8 cellular contexts compared by ENCODE assay signal in the genomic region with DNA sequence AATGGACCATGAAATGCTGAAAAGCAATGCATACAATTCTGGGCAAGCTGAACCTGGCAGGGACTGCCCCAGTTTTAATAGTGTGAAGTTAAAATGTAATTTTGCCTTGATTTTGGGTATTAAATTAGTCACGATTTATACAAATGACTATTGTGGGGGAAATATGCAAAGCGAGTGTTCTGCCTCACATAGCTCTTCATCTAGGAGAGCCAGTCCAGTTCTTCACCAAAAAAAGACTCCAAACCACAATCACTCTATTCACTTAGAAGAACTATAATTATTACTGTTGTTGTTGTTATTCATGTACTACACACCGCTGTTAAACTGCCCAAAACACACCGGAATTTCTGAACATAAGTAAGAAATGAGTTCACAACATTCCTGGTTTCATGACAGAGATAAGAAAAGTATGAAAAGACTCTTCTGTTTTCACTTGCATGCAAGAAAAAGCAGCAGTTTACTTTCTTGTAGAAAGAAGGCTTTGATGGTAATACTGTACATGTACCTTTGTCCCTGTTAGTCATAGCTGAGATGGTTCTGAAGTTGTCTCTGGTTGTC.
DNase-seq lines count a peak whose midpoint lies in the region; ATAC-seq, FAIRE-seq and TF ChIP-seq lines count a peak whose summit lies in the region.

No MANE protein-coding gene starts in this region.

- intact Hi-C loops in cardiac septum (cut with DNase I), result loop anchor here (10.0 kb wide), 1 partner anchor 136 kb away; no protein-coding TSS in a partner anchor

- no peak for TF ChIP-seq POLR2A in GM12891 (IDR thresholded peaks at IDR 0.05; ENCODE audit: low read depth, low read length)

- DNase-seq in GM12891 (ENCODE audit: insufficient read length, low spot score), result no peak
- DNase-seq in astrocyte of the hippocampus (ENCODE audit: low read depth, low spot score), result peak; percentile 80
- DNase-seq in H7, result no peak
- DNase-seq in cardiac septum (ENCODE audit: low spot score), result no peak
- DNase-seq in medulla oblongata (ENCODE audit: extremely low spot score), result no peak
- no peak for DNase-seq in frontal cortex (ENCODE audit: low spot score in 2 of 2)

- no peaks in the 10 kb centered on the region for H3K27me3 ChIP-seq in H7 (ENCODE audit: control insufficient read depth, insufficient read depth, low read length)

- H3K36me3 ChIP-seq in H7 (replicated peaks; ENCODE audit: control insufficient read depth, insufficient read depth, low read length), result no peaks in the 10 kb centered on the region

- H3K4me3 ChIP-seq in H7 (ENCODE audit: insufficient read depth, low read depth, low read length), result no peak overlapping the region

- FAIRE-seq in GM12891 (lab: Jason Lieb, UNC), result peak; percentile 33
- no peak for FAIRE-seq in frontal cortex (lab: Jason Lieb, UNC)

- peak; percentile 59 for ATAC-seq in GM19372 (IDR thresholded peaks at IDR 0.05; ENCODE audit: low read depth, unreplicated experiment)
- peak; percentile 86 for ATAC-seq in HG02970 (IDR thresholded peaks at IDR 0.05; ENCODE audit: low FRiP score, unreplicated experiment)

TF ChIP-seq in GM12891, 5 proteins besides CTCF, POLR2A, EP300 and RAD21:
- TF ChIP-seq POU2F2 (IDR thresholded peaks at IDR 0.05; ENCODE audit: low read depth, low read length) (peak; percentile 93), PAX5 (IDR thresholded peaks at IDR 0.05; ENCODE audit: insufficient read depth, low read length, severe bottlenecking) (peak; percentile 4), SPI1 (IDR thresholded peaks at IDR 0.05; ENCODE audit: low read depth, low read length) (no peak), TAF1 (IDR thresholded peaks at IDR 0.05; ENCODE audit: low read depth, low read length) (no peak), POLR2AphosphoS5 (IDR thresholded peaks at IDR 0.05; ENCODE audit: low read depth, low read length) (no peak)
TF ChIP-seq in GM12891: peak in this region for 2.
